In the genomic region with DNA sequence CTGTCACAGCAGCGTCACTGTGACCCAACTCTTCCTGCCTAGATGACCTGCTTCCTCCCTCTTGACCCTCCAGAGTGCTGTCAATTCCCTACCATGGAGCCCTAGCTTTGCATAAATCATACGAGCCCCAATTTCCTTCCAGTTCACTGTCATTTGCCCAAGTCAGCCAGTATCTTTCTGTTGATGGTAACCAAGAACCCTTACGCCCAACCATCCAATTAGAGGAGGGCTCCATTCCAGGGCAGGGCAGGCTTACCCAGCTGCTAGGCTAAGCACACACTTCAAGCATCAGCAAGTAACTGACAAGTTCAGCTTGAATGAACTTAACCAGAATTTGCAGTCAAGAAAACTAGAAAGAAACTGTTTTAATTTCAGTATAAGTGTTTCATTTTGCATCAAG, we compare ENCODE assay signal across 1 cellular context.
TF ChIP-seq lines count a peak whose summit lies in the region.

No MANE protein-coding gene starts in this region.

TF ChIP-seq in GM12878, 131 proteins besides CTCF, POLR2A, EP300 and RAD21:
- TF ChIP-seq GABPA (IDR thresholded peaks at IDR 0.05; ENCODE audit: low read depth) (no peak), NKRF (conservative IDR thresholded peaks at IDR 0.05) (no peak), NFYA (IDR thresholded peaks at IDR 0.05; ENCODE audit: borderline replicate concordance, low read depth, low read length) (no peak), NBN (IDR thresholded peaks at IDR 0.05) (no peak), ZNF592 (IDR thresholded peaks at IDR 0.05) (no peak), PRDM15 (CRISPR knock-in tag; IDR thresholded peaks at IDR 0.05) (no peak), SREBF1 (IDR thresholded peaks at IDR 0.05; ENCODE audit: low read length) (no peak), JUND (IDR thresholded peaks at IDR 0.05; ENCODE audit: low read depth, low read length) (no peak), NRF1 (conservative IDR thresholded peaks at IDR 0.05; ENCODE audit: low read depth, low read length) (no peak), SUZ12 (IDR thresholded peaks at IDR 0.05; ENCODE audit: unreplicated experiment) (no peak), SMARCA5 (IDR thresholded peaks at IDR 0.05) (no peak), HDAC2 (IDR thresholded peaks at IDR 0.05) (no peak), BRCA1 (IDR thresholded peaks at IDR 0.05; ENCODE audit: low read depth, low read length) (no peak), BHLHE40 (IDR thresholded peaks at IDR 0.05; ENCODE audit: borderline replicate concordance in 1 of 2, low read depth in 2 of 2, low read length in 1 of 2) (no peak)
